ENCODE assay signal across 21 cellular contexts in genomic region chr6:5634525-5634924, GRCh38.
DNase-seq lines count a peak whose midpoint lies in the region; ATAC-seq and TF ChIP-seq lines count a peak whose summit lies in the region.
"Had no signal": no experiment of that assay in that cellular context is flagged by ENCODE, and none has a peak within 500 bp of the region (broad histone marks: within the 10 kb centered on the region; RNA-seq: fewer than 3 reads in every experiment).

No MANE protein-coding gene starts in this region.

- no peak for TF ChIP-seq CTCF in AG10803 (conservative IDR thresholded peaks at IDR 0.05; ENCODE audit: low read length)
- no peak for TF ChIP-seq CTCF in choroid plexus epithelial cell (conservative IDR thresholded peaks at IDR 0.05; ENCODE audit: low read depth, low read length)

- DNase-seq in AG10803 (ENCODE audit: low read depth), result peak; percentile 11
- peak; percentile 76 for DNase-seq in MV-4-11 (lab: John Stamatoyannopoulos, UW)
- peak; percentile 67 for DNase-seq in choroid plexus epithelial cell (ENCODE audit: low read depth)
- DNase-seq in iris pigment epithelial cell (ENCODE audit: low read depth), result peak; percentile 33
- DNase-seq in stimulated activated CD8-positive, alpha-beta memory T cell treated with anti-CD3 and anti-CD28 coated beads, Interleukin-4, amount 100 ng/mL, for 48 hours, result no peak
- no peak for DNase-seq in stimulated activated naive CD4-positive, alpha-beta T cell (lab: John Stamatoyannopoulos, UW)
- no peak for DNase-seq in AG20443 (ENCODE audit: low spot score)
- DNase-seq: activated CD4-positive, alpha-beta T cell treated with anti-CD3 and anti-CD28 coated beads, Interleukin-2, amount 50 U/mL, for 1 hour; activated CD8-positive, alpha-beta memory T cell treated with anti-CD3 and anti-CD28 coated beads, Interleukin-2, amount 10 ng/mL, durations not matched to agents 7 days and 5 days; activated naive CD4-positive, alpha-beta T cell treated with anti-CD3 and anti-CD28 coated beads, Interleukin-2, amount 50 U/mL, for 16 hours; anterior cingulate cortex; H7; naive thymus-derived CD4-positive, alpha-beta T cell; NCI-H1436 treated with DMSO at 0.1 percent for 48 hours; nucleus accumbens had no signal

- ATAC-seq in HG03460 (IDR thresholded peaks at IDR 0.05; ENCODE audit: unreplicated experiment), result no peak
- ATAC-seq: activated CD8-positive, alpha-beta memory T cell treated with anti-CD3 and anti-CD28 coated beads, Interleukin-2, amount 10 ng/mL, durations not matched to agents 7 days and 5 days; naive thymus-derived CD4-positive, alpha-beta T cell; stimulated activated effector memory CD8-positive, alpha-beta T cell treated with anti-CD3 and anti-CD28 coated beads, Interleukin-12 subunit alpha, Interleukin-12 subunit beta, amount 100 ng/mL, for 72 hours; WTC11 had no signal

- H3K4me3 ChIP-seq in AG10803 (ENCODE audit: low read length), result no peak overlapping the region
- no peak overlapping the region for H3K4me3 ChIP-seq in choroid plexus epithelial cell (ENCODE audit: low read depth, low read length)
- H3K4me3 ChIP-seq: cardiac muscle cell, SK-N-MC, suprapubic skin had no signal

Comparison
In these comparisons a context has a peak if more than half of its experiments do, and no peak if none do; other contexts are left out.
1. DNase-seq: peak in AG10803 (single experiment), MV-4-11 (single experiment), choroid plexus epithelial cell (single experiment) and iris pigment epithelial cell (single experiment); none in stimulated activated CD8-positive, alpha-beta memory T cell treated with anti-CD3 and anti-CD28 coated beads, Interleukin-4, amount 100 ng/mL, for 48 hours (single experiment), stimulated activated naive CD4-positive, alpha-beta T cell (0 of 6) and AG20443 (single experiment).